ENCODE assay signal across 23 cellular contexts in the genomic region with DNA sequence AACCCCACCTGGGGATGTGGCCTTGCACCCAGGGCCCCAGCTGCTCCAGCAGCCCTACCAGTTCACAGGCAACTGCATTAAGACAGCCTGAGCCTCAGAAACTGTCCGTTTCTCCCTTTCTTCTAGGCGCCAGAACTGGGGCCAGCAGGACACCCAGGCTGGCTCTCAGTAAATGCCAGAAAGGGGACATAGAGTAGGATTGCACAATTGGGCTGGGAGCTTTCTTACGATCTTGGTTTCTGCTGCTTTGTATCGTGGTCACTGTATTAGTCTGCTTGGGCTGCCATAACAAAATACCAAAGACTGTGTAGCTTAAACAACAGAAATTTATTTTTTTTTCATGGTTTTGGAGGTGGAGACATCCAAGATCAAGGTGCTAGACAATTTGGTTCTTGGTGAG. TPM values are rescaled to one million over a fixed set of nuclear protein-coding genes. Genes with fewer than 3 reads are reported as not detected.
A peak's percentile ranks its signal among the peaks of the same experiment; 100 is the strongest.
DNase-seq lines count a peak whose midpoint lies in the region; FAIRE-seq and TF ChIP-seq lines count a peak whose summit lies in the region.
"Had no signal": no experiment of that assay in that cellular context is flagged by ENCODE, and none has a peak within 500 bp of the region (broad histone marks: within the 10 kb centered on the region; RNA-seq: fewer than 3 reads in every experiment).

No MANE protein-coding gene starts in this region.

- no peaks in the 10 kb centered on the region for H3K4me1 ChIP-seq in astrocyte (ENCODE audit: insufficient read depth, low read length)
- H3K4me1 ChIP-seq: A549, BE2C, BLaER1 had no signal

- H3K27ac ChIP-seq in astrocyte (ENCODE audit: low read depth, low read length): no peak overlapping the region
- H3K27ac ChIP-seq: 22Rv1, A549, BLaER1 had no signal

- no peaks in the 10 kb centered on the region for H4K20me1 ChIP-seq in astrocyte (ENCODE audit: insufficient read depth, low read length)
- H4K20me1 ChIP-seq: BLaER1 had no signal

- no peak overlapping the region for H3K4me3 ChIP-seq in astrocyte (ENCODE audit: insufficient read depth, low read depth, low read length)
- H3K4me3 ChIP-seq: A549, BLaER1 had no signal

- FAIRE-seq in astrocyte (lab: Jason Lieb, UNC) (peak; percentile 47), D721Med (lab: Jason Lieb, UNC) (no peak)
- FAIRE-seq: A549, G401.6, GM12891, GM19239 had no signal

- H3K4me1 Mint-ChIP-seq in astrocyte (ENCODE audit: low read depth, unreplicated experiment): peaks cover 11% of the 10 kb centered on the region
- H3K4me1 Mint-ChIP-seq in nephron: peaks cover 45% of the 10 kb centered on the region
- H3K4me1 Mint-ChIP-seq: CD4-positive, alpha-beta memory T cell; CD4-positive, CD25-positive, alpha-beta regulatory T cell; CD8-positive, alpha-beta memory T cell had no signal

- H3K36me3 ChIP-seq in astrocyte (ENCODE audit: insufficient read depth, low read length): no peaks in the 10 kb centered on the region
- H3K36me3 ChIP-seq: BE2C, BLaER1 had no signal

- no peak overlapping the region for H2AFZ ChIP-seq in astrocyte (ENCODE audit: low read depth, low read length)

- H3K9me3 ChIP-seq in astrocyte (ENCODE audit: insufficient read depth, low read depth, low read length): no peaks in the 10 kb centered on the region
- H3K9me3 ChIP-seq: A549, BE2C had no signal

- DNase-seq in SKM-1 (lab: John Stamatoyannopoulos, UW; ENCODE audit: unreplicated experiment): peak; percentile 19
- DNase-seq in SKM-1 treated with dmso at 0.1 percent for 144 hours (lab: John Stamatoyannopoulos, UW; ENCODE audit: unreplicated experiment): no peak
- DNase-seq in astrocyte (ENCODE audit: low read depth): no peak
- DNase-seq in NCI-H2029 treated with DMSO at 0.1 percent for 48 hours (lab: John Stamatoyannopoulos, UW): no peak
- DNase-seq in D721Med (ENCODE audit: insufficient read length, low spot score): no peak
- DNase-seq: ACHN; BE2C; C1 segment of cervical spinal cord; CD4-positive, alpha-beta memory T cell; CD4-positive, CD25-positive, alpha-beta regulatory T cell; CD8-positive, alpha-beta memory T cell; COR-L47; DMS79 treated with DMSO at 0.1 percent for 48 hours; GF-D8 had no signal

- H3K9me3 Mint-ChIP-seq in astrocyte (ENCODE audit: unreplicated experiment) (peaks cover 1% of the 10 kb centered on the region), nephron (peaks cover 12% of the 10 kb centered on the region)
- H3K9me3 Mint-ChIP-seq: CD4-positive, alpha-beta memory T cell had no signal

- no peak overlapping the region for H3K9ac ChIP-seq in astrocyte (ENCODE audit: low read length)
- H3K9ac ChIP-seq: BLaER1 had no signal

- no peak overlapping the region for H3K4me3 Mint-ChIP-seq in astrocyte (ENCODE audit: unreplicated experiment)
- peak overlapping the region in 1 of 3 experiments; percentile 17 for H3K4me3 Mint-ChIP-seq in nephron
- H3K4me3 Mint-ChIP-seq: CD14-positive monocyte; CD4-positive, alpha-beta memory T cell; CD4-positive, CD25-positive, alpha-beta regulatory T cell; CD8-positive, alpha-beta memory T cell had no signal

- no peak overlapping the region for H3K4me2 ChIP-seq in astrocyte (ENCODE audit: low read length)
- H3K4me2 ChIP-seq: A549, BLaER1 had no signal

- H3K27me3 ChIP-seq in astrocyte (ENCODE audit: insufficient read depth, low read length): no peaks in the 10 kb centered on the region
- H3K27me3 ChIP-seq: BE2C had no signal

- TF ChIP-seq CTCF in astrocyte (IDR thresholded peaks at IDR 0.05; ENCODE audit: insufficient read depth, low read depth, low read length): no peak
- no peak for TF ChIP-seq CTCF in nephron (IDR thresholded peaks at IDR 0.05; ENCODE audit: unreplicated experiment in 3 of 3)
- no peak for TF ChIP-seq CTCF in D721Med (IDR thresholded peaks at IDR 0.05; ENCODE audit: insufficient read depth, missing control alignments)

- H3K27me3 Mint-ChIP-seq in astrocyte (ENCODE audit: low read depth, unreplicated experiment) (peaks cover 2% of the 10 kb centered on the region), nephron (ENCODE audit: low read depth) (no peaks in the 10 kb centered on the region)
- H3K27me3 Mint-ChIP-seq: CD4-positive, CD25-positive, alpha-beta regulatory T cell had no signal

- H3K36me3 Mint-ChIP-seq in astrocyte (ENCODE audit: low read depth, unreplicated experiment) (no peaks in the 10 kb centered on the region), nephron (ENCODE audit: low read depth) (no peaks in the 10 kb centered on the region)
- H3K36me3 Mint-ChIP-seq: CD14-positive monocyte; CD4-positive, alpha-beta memory T cell; CD4-positive, CD25-positive, alpha-beta regulatory T cell; CD8-positive, alpha-beta memory T cell had no signal

- H3K27ac Mint-ChIP-seq in astrocyte (ENCODE audit: unreplicated experiment) (no peak overlapping the region), nephron (peak overlapping the region; percentile 76 to 90 (median 81))
- H3K27ac Mint-ChIP-seq: CD14-positive monocyte; CD4-positive, alpha-beta memory T cell; CD4-positive, CD25-positive, alpha-beta regulatory T cell; CD8-positive, alpha-beta memory T cell had no signal

- no peaks in the 10 kb centered on the region for H3K79me2 ChIP-seq in astrocyte (ENCODE audit: insufficient read depth, low read length)

RNA-seq across cellular contexts. Expression of a gene that starts 48.4 kb away (rescaled TPM):
- total RNA-seq in astrocyte: 1.4 and 2.0 TPM in 2 replicates
- total RNA-seq: A172; CD4-positive, alpha-beta memory T cell; CD4-positive, CD25-positive, alpha-beta regulatory T cell had no signal
